8 cellular contexts compared by ENCODE assay signal in genomic region chr10:62264702-62265436, GRCh38. TPM values are rescaled to one million over a fixed set of nuclear protein-coding genes. Genes with fewer than 3 reads are reported as not detected.
A peak's percentile ranks its signal among the peaks of the same experiment; 100 is the strongest.
DNase-seq lines count a peak whose midpoint lies in the region; ATAC-seq and TF ChIP-seq lines count a peak whose summit lies in the region.

No MANE protein-coding gene starts in this region.

- H3K4ac ChIP-seq in neuronal stem cell (ENCODE audit: low read length), result no peak overlapping the region

- H3K4me1 Mint-ChIP-seq in activated CD4-positive, alpha-beta T cell treated with anti-CD3 and anti-CD28 coated beads for 36 hours, result peaks cover 14% of the 10 kb centered on the region
- peaks cover 20% of the 10 kb centered on the region for H3K4me1 Mint-ChIP-seq in activated CD4-positive, alpha-beta T cell treated with anti-CD3 and anti-CD28 coated beads, Interleukin-2, amount 10 ng/mL, durations not matched to agents 24 days and 14 days

- no peak overlapping the region for H3K4me2 ChIP-seq in neuronal stem cell (ENCODE audit: insufficient read depth, low read length, poor library complexity, severe bottlenecking)

- H3K36me3 ChIP-seq in Peyer's patch, result no peaks in the 10 kb centered on the region
- no peaks in the 10 kb centered on the region for H3K36me3 ChIP-seq in esophagus muscularis mucosa
- H3K36me3 ChIP-seq in neuronal stem cell (replicated peaks in 1 of 2; ENCODE audit: control insufficient read depth in 2 of 2, insufficient read depth in 2 of 2, low read length in 2 of 2), result peaks cover 0 to 54% of the 10 kb centered on the region in 2 donors

- H2BK120ac ChIP-seq in neuronal stem cell (ENCODE audit: low read depth, low read length), result no peak overlapping the region

- no peak for TF ChIP-seq POLR2A in Peyer's patch (IDR thresholded peaks at IDR 0.05)
- TF ChIP-seq POLR2A in esophagus muscularis mucosa (IDR thresholded peaks at IDR 0.05; ENCODE audit: low read depth), result no peak

- H3K27ac Mint-ChIP-seq in activated CD4-positive, alpha-beta T cell treated with anti-CD3 and anti-CD28 coated beads for 36 hours, result no peak overlapping the region
- no peak overlapping the region for H3K27ac Mint-ChIP-seq in activated CD4-positive, alpha-beta T cell treated with anti-CD3 and anti-CD28 coated beads, Interleukin-2, amount 10 ng/mL, durations not matched to agents 24 days and 14 days

- CTCF ChIA-PET in activated CD4-positive, alpha-beta T cell treated with anti-CD3 and anti-CD28 coated beads for 36 hours (lab: Charles Lee), result interaction anchor here (0.5 to 4.5 kb wide), 39 partner anchors 9 to 1623 kb away, joined by 3 to 22 read pairs (median 3); no protein-coding TSS in a partner anchor

- H3K27me3 ChIP-seq in Peyer's patch (no peaks in the 10 kb centered on the region), esophagus muscularis mucosa (peaks cover 0 to 20% (median 3%) of the 10 kb centered on the region in 4 donors), neuronal stem cell (ENCODE audit: control insufficient read depth in 3 of 3, insufficient read depth in 3 of 3, low read depth in 1 of 3, low read length in 3 of 3) (peaks cover 0 to 10% (median 0%) of the 10 kb centered on the region in 3 experiments)

- no peak overlapping the region for H3K23ac ChIP-seq in neuronal stem cell (ENCODE audit: low read depth, low read length, poor library complexity)

- POLR2A ChIA-PET in activated CD4-positive, alpha-beta T cell treated with anti-CD3 and anti-CD28 coated beads for 36 hours (lab: Charles Lee), result no interaction called here

- H3K27me3 Mint-ChIP-seq in activated CD4-positive, alpha-beta T cell treated with anti-CD3 and anti-CD28 coated beads for 36 hours, result peaks cover 15% of the 10 kb centered on the region
- peaks cover 15% of the 10 kb centered on the region for H3K27me3 Mint-ChIP-seq in activated CD4-positive, alpha-beta T cell treated with anti-CD3 and anti-CD28 coated beads, Interleukin-2, amount 10 ng/mL, durations not matched to agents 24 days and 14 days

- no peak overlapping the region for H4K91ac ChIP-seq in neuronal stem cell (ENCODE audit: low read depth, low read length, poor library complexity)

- 30% methylated on average over 1 of the region's 1 CpG for WGBS in esophagus muscularis mucosa
- WGBS in neuronal stem cell (ENCODE audit: extremely low coverage in 2 of 2, insufficient read length in 2 of 2, insufficient replicate concordance in 1 of 2), 2 donors, result 100% methylated on average over 1 of the region's 1 CpG; no CpG with 5 or more reads in 1 of the 2 donors

- no peak overlapping the region for H3K9ac ChIP-seq in neuronal stem cell (ENCODE audit: low read depth, low read length, poor library complexity)

- H2AK5ac ChIP-seq in neuronal stem cell (ENCODE audit: low read depth, low read length), result no peak overlapping the region

- H3K4me3 ChIP-seq in Peyer's patch (no peak overlapping the region), esophagus muscularis mucosa (no peak overlapping the region), neuronal stem cell (ENCODE audit: low read length in 2 of 2) (no peak overlapping the region)

- H3K9me3 ChIP-seq in Peyer's patch, result no peaks in the 10 kb centered on the region
- no peaks in the 10 kb centered on the region for H3K9me3 ChIP-seq in esophagus muscularis mucosa
- no peaks in the 10 kb centered on the region for H3K9me3 ChIP-seq in neuronal stem cell (replicated peaks in 1 of 2; ENCODE audit: control insufficient read depth in 2 of 2, insufficient read depth in 1 of 2, low read depth in 1 of 2, low read length in 2 of 2)

- peak; percentile 12 for ATAC-seq in activated CD4-positive, alpha-beta T cell treated with anti-CD3 and anti-CD28 coated beads for 36 hours
- ATAC-seq in HG02981 (IDR thresholded peaks at IDR 0.05; ENCODE audit: unreplicated experiment), result peak; percentile 33

- H2BK5ac ChIP-seq in neuronal stem cell (ENCODE audit: low read length), result no peak overlapping the region

- no peak overlapping the region for H3K14ac ChIP-seq in neuronal stem cell (ENCODE audit: low read length)

- no peak overlapping the region for H3K27ac ChIP-seq in Peyer's patch
- H3K27ac ChIP-seq in esophagus muscularis mucosa (replicated peaks in 1 of 4), result no peak overlapping the region
- H3K27ac ChIP-seq in neuronal stem cell (replicated peaks; ENCODE audit: low read length), result no peak overlapping the region

- no peak overlapping the region for H2AFZ ChIP-seq in neuronal stem cell (ENCODE audit: low read length)

- H3K79me1 ChIP-seq in neuronal stem cell (ENCODE audit: low read depth, low read length), result no peaks in the 10 kb centered on the region

- TF ChIP-seq EP300 in esophagus muscularis mucosa (IDR thresholded peaks at IDR 0.05), result no peak

- no peak overlapping the region for H4K8ac ChIP-seq in neuronal stem cell (ENCODE audit: low read depth, low read length)

- DNase-seq in activated CD4-positive, alpha-beta T cell treated with anti-CD3 and anti-CD28 coated beads for 36 hours, result no peak
- no peak for DNase-seq in activated CD4-positive, alpha-beta T cell treated with anti-CD3 and anti-CD28 coated beads, Interleukin-2, amount 10 ng/mL, durations not matched to agents 24 days and 14 days
- DNase-seq in Peyer's patch, result no peak
- no peak for DNase-seq in esophagus muscularis mucosa (ENCODE audit: extremely low spot score)
- DNase-seq in neuronal stem cell (ENCODE audit: low spot score), result peak; percentile 51
- no peak for DNase-seq in UCSD-AML1 (lab: John Stamatoyannopoulos, UW; ENCODE audit: unreplicated experiment)
- DNase-seq in COLO668 (lab: John Stamatoyannopoulos, UW; ENCODE audit: unreplicated experiment), result no peak

- no peak overlapping the region for H2BK15ac ChIP-seq in neuronal stem cell (ENCODE audit: low read length)

- TF ChIP-seq CTCF in Peyer's patch (IDR thresholded peaks at IDR 0.05) (peak; percentile 9 to 71 (median 57)), esophagus muscularis mucosa (IDR thresholded peaks at IDR 0.05) (peak; percentile 49 to 61 (median 49))

- H3K4me1 ChIP-seq in Peyer's patch, result peaks cover 0 to 12% (median 2%) of the 10 kb centered on the region in 4 donors
- H3K4me1 ChIP-seq in esophagus muscularis mucosa, result peaks cover 8 to 20% (median 16%) of the 10 kb centered on the region in 4 donors
- peaks cover 5 to 12% of the 10 kb centered on the region in 2 donors for H3K4me1 ChIP-seq in neuronal stem cell (ENCODE audit: control insufficient read depth in 2 of 2, insufficient read depth in 1 of 2, low read depth in 1 of 2, low read length in 2 of 2)

- intact Hi-C loops in activated CD4-positive, alpha-beta T cell treated with anti-CD3 and anti-CD28 coated beads for 36 hours (cut with DNase I, micrococcal nuclease), result loop anchor here in 1 of 2 experiments (5.0 kb wide), 1 partner anchor 107 kb away; the partner anchor contains the start of gene ZNF365
- intact Hi-C loops in activated CD4-positive, alpha-beta T cell treated with anti-CD3 and anti-CD28 coated beads, Interleukin-2, amount 10 ng/mL, durations not matched to agents 24 days and 14 days (cut with micrococcal nuclease), result loop anchor here (5.0 to 10.0 kb wide), 4 partner anchors 167 to 590 kb away; no protein-coding TSS in a partner anchor
- intact Hi-C loops in esophagus muscularis mucosa (cut with DNase I), result no loop called here

- H3K36me3 Mint-ChIP-seq in activated CD4-positive, alpha-beta T cell treated with anti-CD3 and anti-CD28 coated beads for 36 hours (ENCODE audit: low read depth), result no peaks in the 10 kb centered on the region
- H3K36me3 Mint-ChIP-seq in activated CD4-positive, alpha-beta T cell treated with anti-CD3 and anti-CD28 coated beads, Interleukin-2, amount 10 ng/mL, durations not matched to agents 24 days and 14 days (ENCODE audit: low read depth), result no peaks in the 10 kb centered on the region

- no peak overlapping the region for H3K4me3 Mint-ChIP-seq in activated CD4-positive, alpha-beta T cell treated with anti-CD3 and anti-CD28 coated beads for 36 hours
- no peak overlapping the region for H3K4me3 Mint-ChIP-seq in activated CD4-positive, alpha-beta T cell treated with anti-CD3 and anti-CD28 coated beads, Interleukin-2, amount 10 ng/mL, durations not matched to agents 24 days and 14 days

- no peak overlapping the region for H3K18ac ChIP-seq in neuronal stem cell (ENCODE audit: low read length)

- no peak overlapping the region for H2BK12ac ChIP-seq in neuronal stem cell (ENCODE audit: low read length)

- no peaks in the 10 kb centered on the region for H3K9me3 Mint-ChIP-seq in activated CD4-positive, alpha-beta T cell treated with anti-CD3 and anti-CD28 coated beads for 36 hours (ENCODE audit: low read depth)
- H3K9me3 Mint-ChIP-seq in activated CD4-positive, alpha-beta T cell treated with anti-CD3 and anti-CD28 coated beads, Interleukin-2, amount 10 ng/mL, durations not matched to agents 24 days and 14 days, result no peaks in the 10 kb centered on the region

RNA-seq across cellular contexts. Expression of gene RTKN2, which starts 3.8 kb away (rescaled TPM):
- total RNA-seq in activated CD4-positive, alpha-beta T cell treated with anti-CD3 and anti-CD28 coated beads for 36 hours, result 1 to 10 TPM; 4.8 TPM
- 2.7 and 3.4 TPM in 2 replicates for total RNA-seq in activated CD4-positive, alpha-beta T cell treated with anti-CD3 and anti-CD28 coated beads, Interleukin-2, amount 10 ng/mL, durations not matched to agents 24 days and 14 days
- 1 to 10 TPM; 1.3 to 5.8 (median 1.7) TPM for total RNA-seq in Peyer's patch
- total RNA-seq in esophagus muscularis mucosa, result under 1 TPM in 3 of 4 donors, not detected in 1; 0.11 to 0.42 (median 0.39) TPM
- 20.9 TPM for polyA plus RNA-seq in neuronal stem cell (2013, experiment 1 of 2)
- 21.1 TPM for polyA plus RNA-seq in neuronal stem cell (2013, experiment 2 of 2)
